ENCODE assay signal across 8 cellular contexts in genomic region chr6:16704706-16705402, GRCh38. TPM values are rescaled to one million over a fixed set of nuclear protein-coding genes. Genes with fewer than 3 reads are reported as not detected.
A peak's percentile ranks its signal among the peaks of the same experiment; 100 is the strongest.
DNase-seq lines count a peak whose midpoint lies in the region; ATAC-seq and TF ChIP-seq lines count a peak whose summit lies in the region.

No MANE protein-coding gene starts in this region.

- H3K36me3 ChIP-seq in HEK293 (ENCODE audit: control insufficient read depth in 2 of 2, insufficient read depth in 1 of 2, low read length in 2 of 2): no peaks in the 10 kb centered on the region

- peaks cover 6% of the 10 kb centered on the region for H3K4me1 Mint-ChIP-seq in glutamatergic neuron (ENCODE audit: low read depth, unreplicated experiment)

- H3K27me3 Mint-ChIP-seq in glutamatergic neuron (ENCODE audit: unreplicated experiment): no peaks in the 10 kb centered on the region

- TF ChIP-seq CTCF in HEK293 (tag by site-specific recombination; IDR thresholded peaks at IDR 0.05) (no peak), foreskin keratinocyte (conservative IDR thresholded peaks at IDR 0.05) (no peak), glutamatergic neuron (IDR thresholded peaks at IDR 0.05; ENCODE audit: partially characterized antibody, unreplicated experiment) (no peak)

- no peaks in the 10 kb centered on the region for H3K36me3 Mint-ChIP-seq in glutamatergic neuron (ENCODE audit: unreplicated experiment)

- H3K9me3 ChIP-seq in HEK293 (ENCODE audit: control insufficient read depth, insufficient read depth, low read depth, low read length): no peaks in the 10 kb centered on the region

- POLR2A ChIA-PET in HEK293 (lab: Yijun Ruan, JAX): no interaction called here

- ATAC-seq in foreskin keratinocyte: peak; percentile 75
- peak; percentile 89 for ATAC-seq in stimulated activated naive CD8-positive, alpha-beta T cell treated with anti-CD3 and anti-CD28 coated beads, Interleukin-15, Interleukin-2, amounts not matched to agents 100 U/mL and 50 U/mL, for 24 hours
- no peak for ATAC-seq in left lobe of liver
- no peak for ATAC-seq in GM19324 (IDR thresholded peaks at IDR 0.05; ENCODE audit: low FRiP score, unreplicated experiment)
- no peak for ATAC-seq in HG02840 (IDR thresholded peaks at IDR 0.05; ENCODE audit: low FRiP score, unreplicated experiment)

- no peak overlapping the region for H3K4me3 ChIP-seq in HEK293 (ENCODE audit: low read depth, low read length)

- H3K27me3 ChIP-seq in foreskin keratinocyte: no peaks in the 10 kb centered on the region

- no peak overlapping the region for H3K27ac ChIP-seq in HEK293 (ENCODE audit: extremely low read depth, low read depth, low read length)
- peak overlapping the region; percentile 69 for H3K27ac ChIP-seq in foreskin keratinocyte

- H3K27ac Mint-ChIP-seq in glutamatergic neuron (ENCODE audit: unreplicated experiment): no peak overlapping the region

- no peak overlapping the region for H3K4me3 Mint-ChIP-seq in glutamatergic neuron (ENCODE audit: unreplicated experiment)

- peak; percentile 70 to 77 for DNase-seq in activated CD4-positive, alpha-beta T cell treated with anti-CD3 and anti-CD28 coated beads, Interleukin-2, amount 50 U/mL, for 48 hours
- DNase-seq in foreskin keratinocyte: peak in 1 of 2 donors; percentile 56
- peak; percentile 66 for DNase-seq in stimulated activated naive CD8-positive, alpha-beta T cell treated with anti-CD3 and anti-CD28 coated beads, Interleukin-15, Interleukin-2, amounts not matched to agents 100 U/mL and 50 U/mL, for 24 hours
- DNase-seq in glutamatergic neuron: no peak
- DNase-seq in left lobe of liver (ENCODE audit: low spot score): no peak

- no peaks in the 10 kb centered on the region for H3K9me3 Mint-ChIP-seq in glutamatergic neuron (ENCODE audit: unreplicated experiment)

- CTCF ChIA-PET in HEK293 (lab: Yijun Ruan, JAX): no interaction called here

- H3K4me1 ChIP-seq in HEK293 (ENCODE audit: control insufficient read depth, insufficient read depth, low read length) (peaks cover 12% of the 10 kb centered on the region), foreskin keratinocyte (peaks cover 42% of the 10 kb centered on the region)

TF ChIP-seq in HEK293, 187 proteins besides CTCF, POLR2A, EP300 and RAD21:
- TF ChIP-seq ZNF560 (tag by site-specific recombination; IDR thresholded peaks at IDR 0.05; ENCODE audit: borderline replicate concordance) (no peak), SCRT1 (tag by site-specific recombination; IDR thresholded peaks at IDR 0.05; ENCODE audit: borderline replicate concordance) (no peak), ZNF600 (tag by site-specific recombination; IDR thresholded peaks at IDR 0.05) (0 out of 2 replicates have a peak, but pooled peaks have one; percentile 30), ZNF19 (tag by site-specific recombination; IDR thresholded peaks at IDR 0.05; ENCODE audit: low read depth) (no peak), ZBTB26 (tag by site-specific recombination; optimal IDR thresholded peaks at IDR 0.05) (no peak), ZBTB17 (tag by site-specific recombination; IDR thresholded peaks at IDR 0.05) (peak; percentile 83), ZNF335 (tag by site-specific recombination; conservative IDR thresholded peaks at IDR 0.05) (no peak), ZNF654 (tag by site-specific recombination; IDR thresholded peaks at IDR 0.05; ENCODE audit: low read depth) (no peak), WT1 (tag by site-specific recombination; IDR thresholded peaks at IDR 0.05) (no peak), KLF16 (tag by site-specific recombination; IDR thresholded peaks at IDR 0.05) (no peak)
TF ChIP-seq in HEK293: peak in this region for 2.

RNA-seq across cellular contexts. Expression of gene ATXN1, which starts 56.4 kb away (rescaled TPM):
- total RNA-seq in foreskin keratinocyte: 7.2 and 11.9 TPM in 2 replicates
- polyA plus RNA-seq in foreskin keratinocyte: 2.4 and 3.0 TPM in 2 replicates
- total RNA-seq in glutamatergic neuron (ENCODE audit: unreplicated experiment): 15.5 TPM
- total RNA-seq in left lobe of liver: 29.5 TPM

Comparison
In these comparisons a context has a peak if more than half of its experiments do, and no peak if none do; other contexts are left out.
1. DNase-seq: peak in activated CD4-positive, alpha-beta T cell treated with anti-CD3 and anti-CD28 coated beads, Interleukin-2, amount 50 U/mL, for 48 hours (2 of 2) and stimulated activated naive CD8-positive, alpha-beta T cell treated with anti-CD3 and anti-CD28 coated beads, Interleukin-15, Interleukin-2, amounts not matched to agents 100 U/mL and 50 U/mL, for 24 hours (single experiment); none in glutamatergic neuron (single experiment) and left lobe of liver (single experiment).
2. ATAC-seq: peak in foreskin keratinocyte (single experiment) and stimulated activated naive CD8-positive, alpha-beta T cell treated with anti-CD3 and anti-CD28 coated beads, Interleukin-15, Interleukin-2, amounts not matched to agents 100 U/mL and 50 U/mL, for 24 hours (single experiment); none in left lobe of liver (single experiment), GM19324 (single experiment) and HG02840 (single experiment).